In the genomic region with DNA sequence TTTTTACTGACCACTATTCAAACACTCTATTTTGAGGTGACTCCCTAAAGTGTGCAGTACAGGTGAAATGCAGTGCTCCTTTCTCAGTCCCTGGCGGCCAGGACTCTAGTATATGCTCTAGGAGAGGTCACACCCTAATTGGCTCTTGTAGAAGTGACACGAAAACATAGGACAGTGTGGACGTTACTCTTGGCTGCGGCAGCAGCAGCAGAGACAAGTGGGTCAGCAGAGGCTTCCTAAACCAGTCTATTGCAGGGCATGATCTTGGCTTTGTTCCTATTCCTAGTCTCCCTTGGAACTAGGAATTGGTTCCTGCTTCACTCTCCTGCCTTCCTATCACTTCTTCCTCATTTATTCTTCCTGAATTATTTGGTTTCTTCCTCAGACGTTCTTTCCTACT, we compare ENCODE assay signal across 26 cellular contexts. TPM values are rescaled to one million over a fixed set of nuclear protein-coding genes. Genes with fewer than 3 reads are reported as not detected.
"Had no signal": no experiment of that assay in that cellular context is flagged by ENCODE, and none has a peak within 500 bp of the region (broad histone marks: within the 10 kb centered on the region; RNA-seq: fewer than 3 reads in every experiment).

No MANE protein-coding gene starts in this region.

- FAIRE-seq: endometrium, islet of Langerhans, keratinocyte had no signal

- H3K4me3 ChIP-seq: colonic mucosa, esophagus squamous epithelium, gastrocnemius medialis, heart right ventricle, left ventricle myocardium inferior, lower lobe of right lung had no signal

- H3K9me3 ChIP-seq: colonic mucosa, gastrocnemius medialis, lower lobe of right lung had no signal

- ATAC-seq: effector memory CD8-positive, alpha-beta T cell; esophagus mucosa; gastrocnemius medialis; heart right ventricle; left cardiac atrium; lower lobe of right lung; naive thymus-derived CD4-positive, alpha-beta T cell had no signal

- H3K36me3 ChIP-seq: colonic mucosa, esophagus squamous epithelium, gastrocnemius medialis, heart right ventricle, left ventricle myocardium inferior, lower lobe of right lung had no signal

- H3K4me1 ChIP-seq: colonic mucosa had no signal

- DNase-seq: colonic mucosa; cortex of kidney; effector CD8-positive, alpha-beta T cell; effector memory CD8-positive, alpha-beta T cell; endodermal cell; erythroblast; esophagus squamous epithelium; foreskin fibroblast; foreskin melanocyte; gastrocnemius medialis; glutamatergic neuron; head of caudate nucleus; heart right ventricle; hippocampal formation; left cardiac atrium; left ventricle myocardium inferior; lower lobe of right lung; mesendoderm; midbrain; naive thymus-derived CD4-positive, alpha-beta T cell had no signal

- H3K27ac ChIP-seq: colonic mucosa, epithelial cell of prostate, esophagus squamous epithelium, gastrocnemius medialis, heart right ventricle, left ventricle myocardium inferior, lower lobe of right lung had no signal

RNA-seq across cellular contexts. Expression of a gene that starts 10.1 kb away (rescaled TPM):
- total RNA-seq: mononuclear cell; naive thymus-derived CD4-positive, alpha-beta T cell had no signal
- polyA plus RNA-seq: naive thymus-derived CD4-positive, alpha-beta T cell had no signal
